ENCODE assay signal across 17 cellular contexts in genomic region chr10:1102392-1102791, GRCh38. TPM values are rescaled to one million over a fixed set of nuclear protein-coding genes. Genes with fewer than 3 reads are reported as not detected.
DNase-seq lines count a peak whose midpoint lies in the region; ATAC-seq, FAIRE-seq and TF ChIP-seq lines count a peak whose summit lies in the region.
"Had no signal": no experiment of that assay in that cellular context is flagged by ENCODE, and none has a peak within 500 bp of the region (broad histone marks: within the 10 kb centered on the region; RNA-seq: fewer than 3 reads in every experiment).

No MANE protein-coding gene starts in this region.

- ATAC-seq in CD4-positive, alpha-beta T cell (ENCODE audit: poor library complexity): no peak

- intact Hi-C loops in CD4-positive, alpha-beta T cell (cut with DNase I, micrococcal nuclease): no loop called here

- no peaks in the 10 kb centered on the region for H3K27me3 ChIP-seq in CD4-positive, alpha-beta T cell (ENCODE audit: control insufficient read depth, insufficient read depth, low read length)

- H3K27ac Mint-ChIP-seq in CD4-positive, alpha-beta T cell: peak overlapping the region; percentile 63
- peak overlapping the region; percentile 80 for H3K27ac Mint-ChIP-seq in chondrocyte (ENCODE audit: unreplicated experiment)
- H3K27ac Mint-ChIP-seq: mesothelial cell of epicardium; T-helper 1 cell treated with Interleukin-12 subunit alpha and Interleukin-12 subunit beta and Interleukin-4 antibody, amounts not matched to agents 30 μg/mL and 1 μg/mL, for 36 hours had no signal

- CTCF ChIA-PET in CD4-positive, alpha-beta T cell (lab: Charles Lee): no interaction called here

- DNase-seq in CD4-positive, alpha-beta T cell: no peak
- peak; percentile 66 for DNase-seq in activated CD4-positive, alpha-beta T cell treated with anti-CD3 and anti-CD28 coated beads for 48 hours
- DNase-seq in chondrocyte (ENCODE audit: low spot score) (no peak), CD1c-positive myeloid dendritic cell (ENCODE audit: extremely low spot score) (no peak), cortex of kidney (lab: John Stamatoyannopoulos, UW) (no peak), cerebellum (ENCODE audit: low spot score) (no peak), GM19239 (ENCODE audit: insufficient read length, low spot score) (no peak)
- peak; percentile 45 for DNase-seq in stimulated activated CD4-positive, alpha-beta T cell treated with anti-CD3 and anti-CD28 coated beads, Interleukin-4, amount 100 ng/mL, for 1 hour
- DNase-seq: Karpas-422, NCI-H1417, NCI-H226 had no signal

- no peak for TF ChIP-seq CTCF in CD4-positive, alpha-beta T cell (IDR thresholded peaks at IDR 0.05)
- TF ChIP-seq CTCF in chondrocyte (IDR thresholded peaks at IDR 0.05): no peak

- H3K4me3 Mint-ChIP-seq in CD4-positive, alpha-beta T cell: no peak overlapping the region
- no peak overlapping the region for H3K4me3 Mint-ChIP-seq in chondrocyte (ENCODE audit: unreplicated experiment)
- H3K4me3 Mint-ChIP-seq: mesothelial cell of epicardium; T-helper 1 cell treated with Interleukin-12 subunit alpha and Interleukin-12 subunit beta and Interleukin-4 antibody, amounts not matched to agents 30 μg/mL and 1 μg/mL, for 36 hours had no signal

- no peaks in the 10 kb centered on the region for H3K27me3 Mint-ChIP-seq in CD4-positive, alpha-beta T cell
- no peaks in the 10 kb centered on the region for H3K27me3 Mint-ChIP-seq in chondrocyte (ENCODE audit: low read depth)

- H3K27ac ChIP-seq in CD4-positive, alpha-beta T cell (ENCODE audit: low read depth, low read length): no peak overlapping the region
- H3K27ac ChIP-seq: epithelial cell of prostate had no signal

- no peak for FAIRE-seq in GM19239 (lab: Jason Lieb, UNC)
- FAIRE-seq: colon, D721Med, keratinocyte had no signal

- POLR2A ChIA-PET in CD4-positive, alpha-beta T cell (lab: Charles Lee): no interaction called here

- no peaks in the 10 kb centered on the region for H3K9me3 ChIP-seq in CD4-positive, alpha-beta T cell (ENCODE audit: control insufficient read depth, low read length)

- no peaks in the 10 kb centered on the region for H3K9me3 Mint-ChIP-seq in CD4-positive, alpha-beta T cell
- no peaks in the 10 kb centered on the region for H3K9me3 Mint-ChIP-seq in chondrocyte (ENCODE audit: low read depth)
- H3K9me3 Mint-ChIP-seq: mesothelial cell of epicardium; T-helper 1 cell treated with Interleukin-12 subunit alpha and Interleukin-12 subunit beta and Interleukin-4 antibody, amounts not matched to agents 30 μg/mL and 1 μg/mL, for 36 hours had no signal

- H3K36me3 Mint-ChIP-seq in CD4-positive, alpha-beta T cell (ENCODE audit: low read depth): peaks cover 86% of the 10 kb centered on the region
- H3K36me3 Mint-ChIP-seq in chondrocyte (ENCODE audit: low read depth): peaks cover 42% of the 10 kb centered on the region

- peaks cover 18% of the 10 kb centered on the region for H3K4me1 Mint-ChIP-seq in CD4-positive, alpha-beta T cell (ENCODE audit: low read depth)
- peaks cover 14% of the 10 kb centered on the region for H3K4me1 Mint-ChIP-seq in chondrocyte (ENCODE audit: low read depth)

RNA-seq across cellular contexts. Expression of gene WDR37, which starts 46.2 kb away (rescaled TPM):
- total RNA-seq in CD4-positive, alpha-beta T cell: 10 to 100 TPM; 17.0 to 17.7 TPM
- total RNA-seq in chondrocyte (10.9 to 15.5 TPM (median 12.4 TPM) in 3 replicates), cerebellum (22.8 TPM)

RNA-seq across cellular contexts. Expression of gene IDI1, which starts 53.5 kb away (rescaled TPM):
- 100 to 1,000 TPM; 244 to 250 TPM for total RNA-seq in CD4-positive, alpha-beta T cell
- total RNA-seq in chondrocyte (39.0 to 45.7 TPM (median 40.6 TPM) in 3 replicates), cerebellum (67.2 TPM)

Comparison
In these comparisons a context has a peak if more than half of its experiments do, and no peak if none do; other contexts are left out.
1. DNase-seq: peak in activated CD4-positive, alpha-beta T cell treated with anti-CD3 and anti-CD28 coated beads for 48 hours (single experiment) and stimulated activated CD4-positive, alpha-beta T cell treated with anti-CD3 and anti-CD28 coated beads, Interleukin-4, amount 100 ng/mL, for 1 hour (single experiment); none in CD4-positive, alpha-beta T cell (0 of 10), chondrocyte (single experiment), CD1c-positive myeloid dendritic cell (single experiment), cortex of kidney (single experiment), cerebellum (single experiment) and GM19239 (single experiment).